22 cellular contexts compared by ENCODE assay signal in genomic region chr6:100096356-100096755, GRCh38.
"Had no signal": no experiment of that assay in that cellular context is flagged by ENCODE, and none has a peak within 500 bp of the region (broad histone marks: within the 10 kb centered on the region; RNA-seq: fewer than 3 reads in every experiment).

No MANE protein-coding gene starts in this region.

- H3K4me1 ChIP-seq: breast epithelium had no signal

- H3K9me3 ChIP-seq: breast epithelium had no signal

- H3K27me3 ChIP-seq: breast epithelium had no signal

- DNase-seq: activated CD4-positive, alpha-beta memory T cell treated with anti-CD3 and anti-CD28 coated beads for 36 hours; activated CD4-positive, alpha-beta T cell treated with anti-CD3 and anti-CD28 coated beads, Interleukin-2, amount 10 ng/mL, durations not matched to agents 7 days and 5 days; activated CD8-positive, alpha-beta memory T cell treated with anti-CD3 and anti-CD28 coated beads for 24 hours; activated gamma-delta T cell; activated naive CD4-positive, alpha-beta T cell treated with anti-CD3 and anti-CD28 coated beads for 36 hours; activated T-cell treated with anti-CD3 and anti-CD28 coated beads, Interleukin-2, amount 50 U/mL, for 4 hours; aorta; caudate nucleus; NCI-H1105 treated with DMSO at 0.1 percent for 48 hours; NCI-H1436 treated with DMSO at 0.1 percent for 48 hours; NCI-H187; NCI-H2081 treated with DMSO at 0.1 percent for 48 hours; NCI-H446 treated with DMSO at 0.1 percent for 48 hours; NCI-H526; NCI-H82; SIG-M5; T-helper 17 cell; T-helper 9 cell had no signal

- H3K4me3 ChIP-seq: breast epithelium had no signal

- ATAC-seq: activated T-cell treated with anti-CD3 and anti-CD28 coated beads, Interleukin-2, amount 50 U/mL, for 4 hours; activated T-helper 17 cell treated with anti-CD3 and anti-CD28 coated beads, Interleukin-2, amount 50 U/mL, for 72 hours; T-helper 17 cell; WTC11 had no signal

- H3K27ac ChIP-seq: breast epithelium, KMS-11 had no signal

- H3K36me3 ChIP-seq: breast epithelium had no signal

- H3K9ac ChIP-seq: KMS-11 had no signal

- H3K4me2 ChIP-seq: KMS-11 had no signal
